ENCODE assay signal across 2 cellular contexts in genomic region chr2:114534728-114535084, GRCh38.
TF ChIP-seq lines count a peak whose summit lies in the region.

No MANE protein-coding gene starts in this region.

TF ChIP-seq in GM23338, 12 proteins besides CTCF, POLR2A, EP300 and RAD21:
- TF ChIP-seq JUNB (IDR thresholded peaks at IDR 0.05; ENCODE audit: unreplicated experiment) = no peak

TF ChIP-seq in H1, 55 proteins besides CTCF, POLR2A, EP300 and RAD21:
- TF ChIP-seq SIN3A (conservative IDR thresholded peaks at IDR 0.05 in 1 of 2, IDR thresholded peaks at IDR 0.05 in 1 of 2; ENCODE audit: low read depth in 1 of 2, low read length in 2 of 2) (no peak), ATF3 (IDR thresholded peaks at IDR 0.05; ENCODE audit: insufficient read depth, low read depth, low read length) (no peak), SUZ12 (IDR thresholded peaks at IDR 0.05; ENCODE audit: low read length) (no peak), ATF2 (IDR thresholded peaks at IDR 0.05; ENCODE audit: low read length) (no peak), HDAC6 (IDR thresholded peaks at IDR 0.05; ENCODE audit: low read depth, low read length) (no peak), EZH2 (IDR thresholded peaks at IDR 0.05; ENCODE audit: low read depth, low read length, severe bottlenecking) (no peak)
